ENCODE assay signal across 20 cellular contexts in genomic region chr17:32552280-32552679, GRCh38.
DNase-seq lines count a peak whose midpoint lies in the region; ATAC-seq, FAIRE-seq and TF ChIP-seq lines count a peak whose summit lies in the region.
"Had no signal": no experiment of that assay in that cellular context is flagged by ENCODE, and none has a peak within 500 bp of the region (broad histone marks: within the 10 kb centered on the region; RNA-seq: fewer than 3 reads in every experiment).

No MANE protein-coding gene starts in this region.

- POLR2A ChIA-PET in HEK293 (lab: Yijun Ruan, JAX) = interaction anchor here (0.8 kb wide), 1 partner anchor 17 kb away, joined by 3 read pairs; no protein-coding TSS in a partner anchor

- peak overlapping the region; percentile 1 for H3K27ac Mint-ChIP-seq in T-helper 1 cell treated with Interleukin-12 subunit alpha and Interleukin-12 subunit beta and Interleukin-4 antibody, amounts not matched to agents 30 μg/mL and 1 μg/mL, for 36 hours
- peak overlapping the region; percentile 86 to 87 for H3K27ac Mint-ChIP-seq in natural killer cell
- H3K27ac Mint-ChIP-seq: HFFc6 had no signal

- H3K9me3 Mint-ChIP-seq in T-helper 1 cell treated with Interleukin-12 subunit alpha and Interleukin-12 subunit beta and Interleukin-4 antibody, amounts not matched to agents 30 μg/mL and 1 μg/mL, for 36 hours = no peaks in the 10 kb centered on the region
- no peaks in the 10 kb centered on the region for H3K9me3 Mint-ChIP-seq in natural killer cell
- H3K9me3 Mint-ChIP-seq: HFFc6 had no signal

- no peaks in the 10 kb centered on the region for H3K27me3 Mint-ChIP-seq in T-helper 1 cell treated with Interleukin-12 subunit alpha and Interleukin-12 subunit beta and Interleukin-4 antibody, amounts not matched to agents 30 μg/mL and 1 μg/mL, for 36 hours (ENCODE audit: low read depth)
- no peaks in the 10 kb centered on the region for H3K27me3 Mint-ChIP-seq in natural killer cell (ENCODE audit: low read depth in 2 of 2)

- no peak for DNase-seq in T-helper 1 cell
- DNase-seq in natural killer cell = no peak
- no peak for DNase-seq in HTR-8/SVneo (ENCODE audit: insufficient read length, low spot score)
- DNase-seq: AML-193, DMS79 treated with DMSO at 0.1 percent for 48 hours, HFFc6, IMR-90, NCI-H1048, NCI-H1436, NCI-H2029 treated with DMSO at 0.1 percent for 48 hours, NCI-H2171, NCI-H526 had no signal

- CTCF ChIA-PET in HEK293 (lab: Yijun Ruan, JAX) = no interaction called here

- H3K36me3 Mint-ChIP-seq in T-helper 1 cell treated with Interleukin-12 subunit alpha and Interleukin-12 subunit beta and Interleukin-4 antibody, amounts not matched to agents 30 μg/mL and 1 μg/mL, for 36 hours (ENCODE audit: low read depth) = peaks cover 2% of the 10 kb centered on the region
- H3K36me3 Mint-ChIP-seq in natural killer cell = no peaks in the 10 kb centered on the region

- no peaks in the 10 kb centered on the region; a peak in 1 of 3 replicates for H3K36me3 ChIP-seq in HEK293 (ENCODE audit: control insufficient read depth in 2 of 2, insufficient read depth in 1 of 2, low read length in 2 of 2)

- intact Hi-C loops in natural killer cell (cut with micrococcal nuclease) = loop anchor here (5.0 to 10.0 kb wide), 2 partner anchors 35 to 53 kb away; no protein-coding TSS in a partner anchor

- H3K4me3 Mint-ChIP-seq in T-helper 1 cell treated with Interleukin-12 subunit alpha and Interleukin-12 subunit beta and Interleukin-4 antibody, amounts not matched to agents 30 μg/mL and 1 μg/mL, for 36 hours = no peak overlapping the region
- H3K4me3 Mint-ChIP-seq in natural killer cell = no peak overlapping the region

- ATAC-seq in natural killer cell = no peak
- ATAC-seq in HG02588 (IDR thresholded peaks at IDR 0.05; ENCODE audit: unreplicated experiment) = no peak
- ATAC-seq in GM18867 (IDR thresholded peaks at IDR 0.05; ENCODE audit: unreplicated experiment) = no peak

- no peaks in the 10 kb centered on the region for H3K9me3 ChIP-seq in HEK293 (ENCODE audit: control insufficient read depth, insufficient read depth, low read depth, low read length)

- TF ChIP-seq CTCF in HEK293 (tag by site-specific recombination; IDR thresholded peaks at IDR 0.05) = no peak
- no peak for TF ChIP-seq CTCF in natural killer cell (IDR thresholded peaks at IDR 0.05)

- no peaks in the 10 kb centered on the region for H3K4me1 ChIP-seq in HEK293 (ENCODE audit: control insufficient read depth, insufficient read depth, low read length)

- H3K27ac ChIP-seq in HEK293 (ENCODE audit: extremely low read depth, low read depth, low read length) (no peak overlapping the region), cingulate gyrus (ENCODE audit: low read depth, low read length) (peak overlapping the region; percentile 4)
- H3K27ac ChIP-seq: 22Rv1, C4-2B had no signal

- no peak overlapping the region for H3K4me3 ChIP-seq in HEK293 (ENCODE audit: low read depth, low read length)

- peaks cover 46% of the 10 kb centered on the region for H3K4me1 Mint-ChIP-seq in T-helper 1 cell treated with Interleukin-12 subunit alpha and Interleukin-12 subunit beta and Interleukin-4 antibody, amounts not matched to agents 30 μg/mL and 1 μg/mL, for 36 hours (ENCODE audit: low read depth)
- peaks cover 47 to 50% of the 10 kb centered on the region in 2 donors for H3K4me1 Mint-ChIP-seq in natural killer cell

- no peak for FAIRE-seq in HTR-8/SVneo (lab: Jason Lieb, UNC)
- FAIRE-seq: H1 had no signal

TF ChIP-seq in HEK293, 187 proteins besides CTCF, POLR2A, EP300 and RAD21:
- TF ChIP-seq ZNF366 (tag by site-specific recombination; conservative IDR thresholded peaks at IDR 0.05) = peak; percentile 92
- no peak for TF ChIP-seq KLF9 (tag by site-specific recombination; IDR thresholded peaks at IDR 0.05; ENCODE audit: low read depth)
